In genomic region chr11:3927129-3927796, GRCh38 we compare ENCODE assay signal across 23 cellular contexts.
A peak's percentile ranks its signal among the peaks of the same experiment; 100 is the strongest.
DNase-seq lines count a peak whose midpoint lies in the region; ATAC-seq and TF ChIP-seq lines count a peak whose summit lies in the region.
"Had no signal": no experiment of that assay in that cellular context is flagged by ENCODE, and none has a peak within 500 bp of the region (broad histone marks: within the 10 kb centered on the region; RNA-seq: fewer than 3 reads in every experiment).

No MANE protein-coding gene starts in this region.

- BruUV-seq in OCI-LY7 (replicated peaks; lab: Mats Ljungman, UMichigan), result no TSS peak

- intact Hi-C loops in OCI-LY7 (cut with micrococcal nuclease; ENCODE audit: unreplicated experiment) (loop anchor here (10.0 kb wide), 1 partner anchor 148 kb away; no protein-coding TSS in a partner anchor), colonic mucosa (cut with DNase I) (no loop called here)

- no peak overlapping the region for H3K9ac ChIP-seq in liver (ENCODE audit: low read depth in 1 of 2, low read length in 2 of 2)
- no peak overlapping the region for H3K9ac ChIP-seq in colonic mucosa (ENCODE audit: low read depth in 2 of 2, low read length in 2 of 2)

- DNase-seq in OCI-LY7 (ENCODE audit: low spot score) (peak; percentile 29), colonic mucosa (no peak), NK-92 (lab: John Stamatoyannopoulos, UW; ENCODE audit: unreplicated experiment) (no peak), hepatic stellate cell (ENCODE audit: low spot score) (no peak), T1000 (lab: John Stamatoyannopoulos, UW) (no peak)
- DNase-seq: activated CD4-positive, alpha-beta T cell treated with anti-CD3 and anti-CD28 coated beads for 4 hours; C1 segment of cervical spinal cord; DMS153; effector memory CD4-positive, alpha-beta T cell; KG1; left cardiac atrium; NCI-H1092; NCI-H2081; NCI-H446 treated with DMSO at 0.1 percent for 48 hours; NK-92 treated with Interleukin-12 subunit alpha and Interleukin-12 subunit beta, amount 100 ng/mL, for 24 hours; RPMI8226; stimulated activated CD8-positive, alpha-beta memory T cell treated with anti-CD3 and anti-CD28 coated beads, Interleukin-4, amount 100 ng/mL, for 48 hours; SW 1271 had no signal

- H3K36me3 ChIP-seq in OCI-LY7 (ENCODE audit: insufficient read depth, low read length) (no peaks in the 10 kb centered on the region; the same call in 1 of the 2 replicates), liver (ENCODE audit: control insufficient read depth in 4 of 4, insufficient read depth in 3 of 4, low read depth in 1 of 4, low read length in 3 of 4) (no peaks in the 10 kb centered on the region), colonic mucosa (no peaks in the 10 kb centered on the region)
- H3K36me3 ChIP-seq: esophagus muscularis mucosa had no signal

- H3K27me3 Mint-ChIP-seq in stimulated activated memory B cell treated with anti-CD40 and anti-IgM and Interleukin-4, amounts not matched to agents 10 μg/mL and 1 μg/mL and 100 μg/mL, for 72 hours, result no peaks in the 10 kb centered on the region
- H3K27me3 Mint-ChIP-seq: activated naive CD8-positive, alpha-beta T cell had no signal

- peak; percentile 24 to 46 for TF ChIP-seq RAD21 in liver (IDR thresholded peaks at IDR 0.05)

- H3K4me2 ChIP-seq in OCI-LY7 (ENCODE audit: low read length), result peak overlapping the region; percentile 16; the same call in 1 of the 2 replicates

- H2AFZ ChIP-seq in OCI-LY7 (ENCODE audit: low read length), result no peak overlapping the region

- H3K36me3 Mint-ChIP-seq in stimulated activated memory B cell treated with anti-CD40 and anti-IgM and Interleukin-4, amounts not matched to agents 10 μg/mL and 1 μg/mL and 100 μg/mL, for 72 hours, result peaks cover 3% of the 10 kb centered on the region

- peak overlapping the region; percentile 85 for H3K27ac Mint-ChIP-seq in stimulated activated memory B cell treated with anti-CD40 and anti-IgM and Interleukin-4, amounts not matched to agents 10 μg/mL and 1 μg/mL and 100 μg/mL, for 72 hours

- no peak overlapping the region for H3K4me3 Mint-ChIP-seq in stimulated activated memory B cell treated with anti-CD40 and anti-IgM and Interleukin-4, amounts not matched to agents 10 μg/mL and 1 μg/mL and 100 μg/mL, for 72 hours
- H3K4me3 Mint-ChIP-seq: activated naive CD8-positive, alpha-beta T cell had no signal

- CTCF ChIA-PET in OCI-LY7 (lab: Charles Lee; ENCODE audit: unreplicated experiment), result interaction anchor here (0.7 to 1.0 kb wide), 2 partner anchors 21 to 145 kb away, joined by 3 read pairs; no protein-coding TSS in a partner anchor

- 56% methylated on average over 6 of the region's 6 CpGs for WGBS in liver

- POLR2A ChIA-PET in OCI-LY7 (lab: Charles Lee), result interaction anchor here (0.6 to 2.5 kb wide), 5 partner anchors 9 to 72 kb away, joined by 3 to 12 read pairs (median 6); partner anchors contain the start of gene STIM1

- no peaks in the 10 kb centered on the region for H3K79me2 ChIP-seq in OCI-LY7 (ENCODE audit: insufficient read depth, low read depth, low read length)

- no peaks in the 10 kb centered on the region for H3K9me2 ChIP-seq in OCI-LY7 (ENCODE audit: insufficient read depth, low read length)

- no peaks in the 10 kb centered on the region for H4K20me1 ChIP-seq in OCI-LY7 (ENCODE audit: insufficient read depth, low read length)

- peaks cover 19% of the 10 kb centered on the region for H3K4me1 ChIP-seq in OCI-LY7 (ENCODE audit: insufficient read depth, low read length, poor library complexity, severe bottlenecking)
- peaks cover 12 to 42% (median 29%) of the 10 kb centered on the region in 4 donors for H3K4me1 ChIP-seq in liver (ENCODE audit: control insufficient read depth in 4 of 4, insufficient read depth in 4 of 4, low read length in 3 of 4)
- no peaks in the 10 kb centered on the region for H3K4me1 ChIP-seq in colonic mucosa

- no peaks in the 10 kb centered on the region for H3K27me3 ChIP-seq in liver (ENCODE audit: control insufficient read depth in 4 of 4, insufficient read depth in 4 of 4, low read length in 3 of 4)
- H3K27me3 ChIP-seq in colonic mucosa, result no peaks in the 10 kb centered on the region
- H3K27me3 ChIP-seq: esophagus muscularis mucosa had no signal

- TF ChIP-seq CTCF in OCI-LY7 (conservative IDR thresholded peaks at IDR 0.05; ENCODE audit: low read length), result peak; percentile 71
- TF ChIP-seq CTCF in liver (IDR thresholded peaks at IDR 0.05; ENCODE audit: low read depth, low read length, missing input control), result no peak
- no peak for TF ChIP-seq CTCF in colonic mucosa (IDR thresholded peaks at IDR 0.05)

- H3K4me3 ChIP-seq in OCI-LY7 (ENCODE audit: low read depth, low read length, poor library complexity, severe bottlenecking) (no peak overlapping the region), liver (ENCODE audit: low read depth in 1 of 3, low read length in 3 of 3) (no peak overlapping the region), colonic mucosa (no peak overlapping the region)
- H3K4me3 ChIP-seq: esophagus muscularis mucosa had no signal

- no peaks in the 10 kb centered on the region for H3K9me3 Mint-ChIP-seq in stimulated activated memory B cell treated with anti-CD40 and anti-IgM and Interleukin-4, amounts not matched to agents 10 μg/mL and 1 μg/mL and 100 μg/mL, for 72 hours

- peak; percentile 30 for ATAC-seq in GM18511 (IDR thresholded peaks at IDR 0.05; ENCODE audit: unreplicated experiment)
- no peak for ATAC-seq in stimulated activated memory B cell treated with anti-CD40 and anti-IgM and Interleukin-4, amounts not matched to agents 10 μg/mL and 1 μg/mL and 100 μg/mL, for 72 hours

- no peaks in the 10 kb centered on the region for H3K9me3 ChIP-seq in OCI-LY7 (ENCODE audit: low read length)
- no peaks in the 10 kb centered on the region for H3K9me3 ChIP-seq in liver (ENCODE audit: control insufficient read depth in 4 of 4, low read length in 3 of 4)
- H3K9me3 ChIP-seq in colonic mucosa, result no peaks in the 10 kb centered on the region
- H3K9me3 ChIP-seq: esophagus muscularis mucosa had no signal

- peaks cover 32% of the 10 kb centered on the region for H3K4me1 Mint-ChIP-seq in stimulated activated memory B cell treated with anti-CD40 and anti-IgM and Interleukin-4, amounts not matched to agents 10 μg/mL and 1 μg/mL and 100 μg/mL, for 72 hours

- H3K27ac ChIP-seq in OCI-LY7 (ENCODE audit: low read depth, low read length, poor library complexity, severe bottlenecking), result no peak overlapping the region
- no peak overlapping the region for H3K27ac ChIP-seq in liver (ENCODE audit: low read depth in 1 of 2, low read length in 2 of 2)
- no peak overlapping the region for H3K27ac ChIP-seq in colonic mucosa
- H3K27ac ChIP-seq: esophagus muscularis mucosa had no signal

TF ChIP-seq in liver, 16 proteins besides CTCF, POLR2A, EP300 and RAD21:
- TF ChIP-seq SP1 (IDR thresholded peaks at IDR 0.05) (peak; percentile 26), RXRA (IDR thresholded peaks at IDR 0.05) (no peak), NR2F2 (IDR thresholded peaks at IDR 0.05) (no peak), HNF4G (IDR thresholded peaks at IDR 0.05) (peak; percentile 58), ATF3 (IDR thresholded peaks at IDR 0.05) (no peak), HNF4A (conservative IDR thresholded peaks at IDR 0.05) (peak; percentile 72 to 82), FOXA1 (IDR thresholded peaks at IDR 0.05) (no peak), REST (IDR thresholded peaks at IDR 0.05) (no peak), EGR1 (IDR thresholded peaks at IDR 0.05; ENCODE audit: low read depth in 2 of 2) (no peak)
